ENCODE assay signal across 1 cellular context in genomic region chr2:71778514-71779305, GRCh38.
TF ChIP-seq lines count a peak whose summit lies in the region.

No MANE protein-coding gene starts in this region.

TF ChIP-seq in HCT116, 20 proteins besides CTCF, POLR2A, EP300 and RAD21 (continued from another document):
- TF ChIP-seq REST (IDR thresholded peaks at IDR 0.05; ENCODE audit: low read depth) (no peak), ZBTB33 (IDR thresholded peaks at IDR 0.05; ENCODE audit: extremely low read depth, insufficient replicate concordance, low read length) (no peak), SP1 (IDR thresholded peaks at IDR 0.05; ENCODE audit: low read depth) (no peak), TCF7L2 (IDR thresholded peaks at IDR 0.05; ENCODE audit: borderline replicate concordance, extremely low read depth, insufficient read depth, insufficient read length) (no peak), ATF3 (IDR thresholded peaks at IDR 0.05) (no peak), ZFX (IDR thresholded peaks at IDR 0.05) (no peak)
